Comparison of ENCODE assay signal across 8 cellular contexts in the genomic region with DNA sequence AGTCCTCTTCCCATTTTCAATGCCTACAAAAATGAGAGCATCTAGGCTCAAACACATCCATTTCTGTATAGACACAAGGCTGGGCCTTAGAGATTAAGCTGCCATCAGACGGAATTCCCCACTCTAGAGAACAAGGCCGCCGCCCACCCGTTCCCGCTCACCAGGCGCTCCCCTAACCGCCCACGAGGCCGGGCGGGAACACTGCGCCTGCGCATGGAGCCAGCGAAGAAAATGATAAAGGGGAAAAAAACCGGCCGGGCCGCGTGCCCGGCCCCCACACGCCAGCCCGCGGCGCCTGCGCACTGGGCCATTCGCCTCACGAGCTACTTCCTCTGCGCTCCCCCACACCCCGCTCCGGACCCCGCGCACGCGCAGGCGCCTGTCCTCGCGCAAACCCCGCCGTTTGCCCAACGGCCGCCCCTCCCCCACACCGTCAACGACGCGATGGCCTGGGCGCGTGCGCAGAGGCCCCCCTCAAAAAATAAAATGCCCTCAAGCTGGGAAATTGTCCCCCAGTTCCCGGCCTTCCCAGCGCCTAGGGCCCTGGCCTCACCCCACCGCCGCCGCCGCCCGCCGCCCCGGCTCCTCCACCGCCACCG. TPM values are rescaled to one million over a fixed set of nuclear protein-coding genes. Genes with fewer than 3 reads are reported as not detected.
DNase-seq lines count a peak whose midpoint lies in the region; ATAC-seq and TF ChIP-seq lines count a peak whose summit lies in the region.

No MANE protein-coding gene starts in this region.

- CTCF ChIA-PET in Calu3 (lab: Charles Lee) = interaction anchor here (0.5 to 1.0 kb wide), 8 partner anchors 17 to 293 kb away, joined by 3 to 8 read pairs (median 3); a partner anchor contains a TSS

- H3K4me3 ChIP-seq in HAP-1 (peak overlapping the region; percentile 46), SJCRH30 (peak overlapping the region; percentile 93), neural progenitor cell (peak overlapping the region; percentile 81), stomach (peak overlapping the region; percentile 72 to 99 (median 86))

- no peak for TF ChIP-seq POLR2A in stomach (IDR thresholded peaks at IDR 0.05)

- peaks cover 90% of the 10 kb centered on the region for H3K36me3 Mint-ChIP-seq in Calu3 (ENCODE audit: insufficient read depth, unreplicated experiment)
- peaks cover 29% of the 10 kb centered on the region for H3K36me3 Mint-ChIP-seq in neural progenitor cell

- intact Hi-C loops in Calu3 (cut with micrococcal nuclease; ENCODE audit: unreplicated experiment) = no loop called here
- intact Hi-C loops in stomach (cut with DNase I; ENCODE audit: low total_unique reads) = no loop called here

- peak; percentile 16 for ATAC-seq in foreskin keratinocyte

- BruUV-seq in Calu3 (replicated peaks; lab: Mats Ljungman, UMichigan) = no TSS peak

- in situ Hi-C loops in HAP-1 (cut with MboI; ENCODE audit: low sequenced_read_pairs) = no loop called here

- peaks cover 23% of the 10 kb centered on the region for H3K4me1 ChIP-seq in HAP-1
- H3K4me1 ChIP-seq in SJCRH30 = peaks cover 7% of the 10 kb centered on the region; the same call in 1 of the 2 replicates
- no peaks in the 10 kb centered on the region for H3K4me1 ChIP-seq in foreskin keratinocyte
- H3K4me1 ChIP-seq in neural progenitor cell = peaks cover 21% of the 10 kb centered on the region
- H3K4me1 ChIP-seq in stomach = peaks cover 42 to 67% (median 60%) of the 10 kb centered on the region in 4 donors

- H3K9ac ChIP-seq in neural progenitor cell = peak overlapping the region; percentile 84

- H3K27me3 Mint-ChIP-seq in Calu3 (ENCODE audit: unreplicated experiment) = peaks cover 14% of the 10 kb centered on the region
- peaks cover 12% of the 10 kb centered on the region for H3K27me3 Mint-ChIP-seq in neural progenitor cell (ENCODE audit: insufficient read depth, low read depth)

- H3F3A ChIP-seq in neural progenitor cell (ENCODE audit: low read depth) = peaks cover 71% of the 10 kb centered on the region

- peaks cover 49% of the 10 kb centered on the region for H4K20me1 ChIP-seq in neural progenitor cell (ENCODE audit: low read depth)

- no peak for TF ChIP-seq CTCF in Calu3 (IDR thresholded peaks at IDR 0.05; ENCODE audit: unreplicated experiment)
- no peak for TF ChIP-seq CTCF in foreskin keratinocyte (conservative IDR thresholded peaks at IDR 0.05)
- TF ChIP-seq CTCF in neural progenitor cell (IDR thresholded peaks at IDR 0.05) = no peak
- TF ChIP-seq CTCF in stomach (IDR thresholded peaks at IDR 0.05) = no peak

- H3K9me3 Mint-ChIP-seq in Calu3 (ENCODE audit: low read depth, unreplicated experiment) (no peaks in the 10 kb centered on the region), neural progenitor cell (no peaks in the 10 kb centered on the region)

- H2AFZ ChIP-seq in neural progenitor cell (replicated peaks) = no peak overlapping the region

- DNase-seq in Calu3 = peak; percentile 99
- DNase-seq in HAP-1 (ENCODE audit: low spot score in 2 of 2) = peak; percentile 93 to 98
- DNase-seq in NAMALWA (ENCODE audit: low spot score) = peak; percentile 96
- DNase-seq in SJCRH30 = peak; percentile 99
- DNase-seq in activated naive CD4-positive, alpha-beta T cell (lab: John Stamatoyannopoulos, UW) = peak; percentile 96 to 98 (median 98)
- peak; percentile 74 to 86 for DNase-seq in foreskin keratinocyte
- peak; percentile 98 for DNase-seq in neural progenitor cell (ENCODE audit: low spot score)
- peak; percentile 97 for DNase-seq in stomach

- H3K27ac Mint-ChIP-seq in Calu3 (ENCODE audit: unreplicated experiment) = peak overlapping the region; percentile 98
- H3K27ac Mint-ChIP-seq in neural progenitor cell = peak overlapping the region; percentile 85

- no peak for TF ChIP-seq EP300 in stomach (IDR thresholded peaks at IDR 0.05)

- H3K36me3 ChIP-seq in HAP-1 (replicated peaks) (peaks cover 53% of the 10 kb centered on the region), SJCRH30 (peaks cover 47% of the 10 kb centered on the region), neural progenitor cell (peaks cover 13% of the 10 kb centered on the region), stomach (peaks cover 35 to 41% (median 36%) of the 10 kb centered on the region in 4 donors)

- H3K79me2 ChIP-seq in neural progenitor cell (ENCODE audit: low read depth) = peaks cover 51% of the 10 kb centered on the region

- peak overlapping the region; percentile 82 for H3K4me3 Mint-ChIP-seq in Calu3 (ENCODE audit: low read depth, unreplicated experiment)
- peak overlapping the region; percentile 94 for H3K4me3 Mint-ChIP-seq in neural progenitor cell

- H3K9me3 ChIP-seq in HAP-1 (no peaks in the 10 kb centered on the region), SJCRH30 (replicated peaks) (no peaks in the 10 kb centered on the region), neural progenitor cell (ENCODE audit: low read depth) (no peaks in the 10 kb centered on the region), stomach (no peaks in the 10 kb centered on the region)

- H3K27ac ChIP-seq in SJCRH30 (peak overlapping the region; percentile 90), foreskin keratinocyte (peak overlapping the region; percentile 96), neural progenitor cell (peak overlapping the region; percentile 97), stomach (peak overlapping the region; percentile 98 to 100 (median 100))

- H3K27me3 ChIP-seq in HAP-1 (ENCODE audit: low read depth) (no peaks in the 10 kb centered on the region), SJCRH30 (no peaks in the 10 kb centered on the region), foreskin keratinocyte (no peaks in the 10 kb centered on the region), neural progenitor cell (no peaks in the 10 kb centered on the region), stomach (no peaks in the 10 kb centered on the region)

- H3K4me2 ChIP-seq in neural progenitor cell = peak overlapping the region; percentile 92

- H3K4me1 Mint-ChIP-seq in Calu3 (ENCODE audit: low read depth, unreplicated experiment) (peaks cover 36% of the 10 kb centered on the region), neural progenitor cell (peaks cover 42% of the 10 kb centered on the region)

- 0 to 1% (median 0%) methylated on average over 37 to 57 of the region's 57 CpGs for WGBS in stomach, 5 donors

RNA-seq across cellular contexts. Expression of a gene that starts 0.5 kb away (rescaled TPM):
- total RNA-seq in Calu3 (2022) (383 and 408 TPM in 2 replicates), foreskin keratinocyte (344 and 388 TPM in 2 replicates), neural progenitor cell (ENCODE audit: low replicate concordance) (436 and 583 TPM in 2 replicates), stomach (100 to 1,000 TPM; 148 to 242 (median 169) TPM)
- 454 and 471 TPM in 2 replicates for total RNA-seq in SJCRH30 (2014; rRNA removed; shearing (Covaris generic))
- polyA plus RNA-seq in foreskin keratinocyte (268 and 317 TPM in 2 replicates), stomach (100 to 1,000 TPM; 111 to 151 (median 114) TPM)

RNA-seq across cellular contexts. Expression of a gene that starts 17.7 kb away (rescaled TPM):
- 253 and 291 TPM in 2 replicates for total RNA-seq in Calu3 (2022)
- total RNA-seq in SJCRH30 (2014; rRNA removed; shearing (Covaris generic)) = 55.8 and 64.6 TPM in 2 replicates
- 51.5 and 64.9 TPM in 2 replicates for total RNA-seq in foreskin keratinocyte
- polyA plus RNA-seq in foreskin keratinocyte = 114 and 121 TPM in 2 replicates
- total RNA-seq in neural progenitor cell (ENCODE audit: low replicate concordance) = 52.2 and 92.9 TPM in 2 replicates
- 100 to 1,000 TPM in 2 of 5 donors, 10 to 100 TPM in 3; 32.9 to 720 (median 94.6) TPM for total RNA-seq in stomach
- 100 to 1,000 TPM; 161 to 270 (median 228) TPM for polyA plus RNA-seq in stomach

RNA-seq across cellular contexts. Expression of a gene that starts 28.8 kb away (rescaled TPM):
- 4.1 TPM in 2 replicates for total RNA-seq in Calu3 (2022)
- total RNA-seq in SJCRH30 (2014; rRNA removed; shearing (Covaris generic)) = 0.35 and 0.79 TPM in 2 replicates
- total RNA-seq in foreskin keratinocyte = 8.3 and 8.7 TPM in 2 replicates
- polyA plus RNA-seq in foreskin keratinocyte = 6.2 and 6.5 TPM in 2 replicates
- 4.7 and 5.4 TPM in 2 replicates for total RNA-seq in neural progenitor cell (ENCODE audit: low replicate concordance)
- total RNA-seq in stomach = 1 to 10 TPM in 4 of 5 donors, not detected in 1; 1.8 to 9.2 (median 3.4) TPM
- 10 to 100 TPM in 1 of 3 donors, 1 to 10 TPM in 2; 6.9 to 10.0 (median 9.3) TPM for polyA plus RNA-seq in stomach

RNA-seq across cellular contexts. Expression of a gene that starts 36.5 kb away (rescaled TPM):
- total RNA-seq in Calu3 (2022) (321 and 537 TPM in 2 replicates), foreskin keratinocyte (0.20 TPM in 1 of 2 replicates, not detected in the other), neural progenitor cell (ENCODE audit: low replicate concordance) (0.31 TPM in 1 of 2 replicates, not detected in the other), stomach (1,000 to 10,000 TPM in 1 of 5 donors, 100 to 1,000 TPM in 3, 10 to 100 TPM in 1; 32.1 to 1,765 (median 113) TPM)
- total RNA-seq in SJCRH30 (2014; rRNA removed; shearing (Covaris generic)) = 0.06 and 0.66 TPM in 2 replicates
- polyA plus RNA-seq in foreskin keratinocyte (0.24 TPM in 1 of 2 replicates, not detected in the other), stomach (100 to 1,000 TPM in 1 of 3 donors, 10 to 100 TPM in 2; 23.5 to 627 (median 80.1) TPM)

RNA-seq across cellular contexts. Expression of a gene that starts 50.2 kb away (rescaled TPM):
- total RNA-seq in Calu3 (2022) (51.7 and 55.6 TPM in 2 replicates), foreskin keratinocyte (46.0 and 49.4 TPM in 2 replicates), neural progenitor cell (ENCODE audit: low replicate concordance) (10.9 and 15.2 TPM in 2 replicates), stomach (100 to 1,000 TPM in 1 of 5 donors, 10 to 100 TPM in 4; 21.1 to 764 (median 32.9) TPM)
- 42.1 and 44.6 TPM in 2 replicates for total RNA-seq in SJCRH30 (2014; rRNA removed; shearing (Covaris generic))
- polyA plus RNA-seq in foreskin keratinocyte (51.8 and 56.8 TPM in 2 replicates), stomach (10 to 100 TPM; 31.6 to 46.6 (median 35.7) TPM)

Comparison
In these comparisons a context has a peak if more than half of its experiments do, and no peak if none do; other contexts are left out.
1. Peak in every context shown above with its lines: DNase-seq, ATAC-seq, H3K4me3 ChIP-seq and H3K27ac ChIP-seq.